ENCODE assay signal across 8 cellular contexts in genomic region chr7:873367-874002, GRCh38. TPM values are rescaled to one million over a fixed set of nuclear protein-coding genes. Genes with fewer than 3 reads are reported as not detected.
DNase-seq lines count a peak whose midpoint lies in the region; ATAC-seq and TF ChIP-seq lines count a peak whose summit lies in the region.

No MANE protein-coding gene starts in this region.

- CTCF ChIA-PET in HEK293T (lab: Yijun Ruan, JAX): interaction anchor here (1.1 to 1.4 kb wide), 4 partner anchors 17 to 87 kb away, joined by 3 to 11 read pairs (median 6); partner anchors contain the start of gene SUN1
- CTCF ChIA-PET in activated CD4-positive, alpha-beta T cell treated with anti-CD3 and anti-CD28 coated beads, Interleukin-2, amount 10 ng/mL, durations not matched to agents 7 days and 5 days (lab: Charles Lee): interaction anchor here (0.7 to 3.5 kb wide), 11 partner anchors 11 to 551 kb away, joined by 3 to 17 read pairs (median 4); no protein-coding TSS in a partner anchor

- no peak overlapping the region for H3K4me3 ChIP-seq in BLaER1 treated with 17β-estradiol and CSF1 and Interleukin-3, amounts not matched to agents 10 nM and 100 nM
- no peak overlapping the region for H3K4me3 ChIP-seq in right lobe of liver

- peaks cover 0 to 4% (median 0%) of the 10 kb centered on the region in 11 experiments; a peak in 2 of 22 replicates for H3K9me3 ChIP-seq in BLaER1 treated with 17β-estradiol and CSF1 and Interleukin-3, amounts not matched to agents 10 nM and 100 nM (replicated peaks in 1 of 11)
- H3K9me3 ChIP-seq in right lobe of liver: no peaks in the 10 kb centered on the region

- H3K4me1 Mint-ChIP-seq in activated CD4-positive, alpha-beta T cell treated with anti-CD3 and anti-CD28 coated beads, Interleukin-2, amount 10 ng/mL, durations not matched to agents 7 days and 5 days: peaks cover 25% of the 10 kb centered on the region
- peaks cover 23% of the 10 kb centered on the region for H3K4me1 Mint-ChIP-seq in dendritic cell treated with granulocyte-macrophage colony-stimulating factor and Interleukin-4, amounts not matched to agents 40 ng/mL and 50 ng/mL, for 4 days (ENCODE audit: low read depth)

- peaks cover 42 to 75% (median 69%) of the 10 kb centered on the region in 11 experiments for H3K36me3 ChIP-seq in BLaER1 treated with 17β-estradiol and CSF1 and Interleukin-3, amounts not matched to agents 10 nM and 100 nM
- H3K36me3 ChIP-seq in right lobe of liver: peaks cover 0 to 24% (median 8%) of the 10 kb centered on the region in 4 donors

- ATAC-seq in right lobe of liver: peak; percentile 70 to 76 (median 74)
- ATAC-seq in HG03139 (IDR thresholded peaks at IDR 0.05; ENCODE audit: unreplicated experiment): no peak

- H3K36me3 Mint-ChIP-seq in activated CD4-positive, alpha-beta T cell treated with anti-CD3 and anti-CD28 coated beads, Interleukin-2, amount 10 ng/mL, durations not matched to agents 7 days and 5 days (ENCODE audit: low read depth): peaks cover 31% of the 10 kb centered on the region
- peaks cover 62% of the 10 kb centered on the region for H3K36me3 Mint-ChIP-seq in dendritic cell treated with granulocyte-macrophage colony-stimulating factor and Interleukin-4, amounts not matched to agents 40 ng/mL and 50 ng/mL, for 4 days (ENCODE audit: low read depth)

- H3K27ac Mint-ChIP-seq in activated CD4-positive, alpha-beta T cell treated with anti-CD3 and anti-CD28 coated beads, Interleukin-2, amount 10 ng/mL, durations not matched to agents 7 days and 5 days: peak overlapping the region; percentile 82
- peak overlapping the region; percentile 50 for H3K27ac Mint-ChIP-seq in dendritic cell treated with granulocyte-macrophage colony-stimulating factor and Interleukin-4, amounts not matched to agents 40 ng/mL and 50 ng/mL, for 4 days

- TF ChIP-seq CTCF in right lobe of liver (IDR thresholded peaks at IDR 0.05): peak; percentile 96 to 99 (median 98)

- H3K9ac ChIP-seq in BLaER1 treated with 17β-estradiol and CSF1 and Interleukin-3, amounts not matched to agents 10 nM and 100 nM: peak overlapping the region in 9 of 11 experiments; percentile 4 to 28 (median 23); a peak in 9 of 22 replicates

- POLR2A ChIA-PET in HEK293T (lab: Yijun Ruan, JAX): interaction anchor here (2.0 kb wide), 1 partner anchor 57 kb away, joined by 6 read pairs; no protein-coding TSS in a partner anchor
- POLR2A ChIA-PET in activated CD4-positive, alpha-beta T cell treated with anti-CD3 and anti-CD28 coated beads, Interleukin-2, amount 10 ng/mL, durations not matched to agents 7 days and 5 days (lab: Charles Lee): no interaction called here

- peaks cover 33 to 49% (median 41%) of the 10 kb centered on the region in 10 experiments for H3K4me1 ChIP-seq in BLaER1 treated with 17β-estradiol and CSF1 and Interleukin-3, amounts not matched to agents 10 nM and 100 nM
- H3K4me1 ChIP-seq in right lobe of liver: peaks cover 0 to 19% (median 8%) of the 10 kb centered on the region in 4 donors

- peak overlapping the region; percentile 43 to 73 (median 61); a peak in 20 of 22 replicates for H3K27ac ChIP-seq in BLaER1 treated with 17β-estradiol and CSF1 and Interleukin-3, amounts not matched to agents 10 nM and 100 nM
- H3K27ac ChIP-seq in right lobe of liver: peak overlapping the region; percentile 50 to 92 (median 60)

- H4K20me1 ChIP-seq in BLaER1 treated with 17β-estradiol and CSF1 and Interleukin-3, amounts not matched to agents 10 nM and 100 nM: peaks cover 7 to 40% (median 14%) of the 10 kb centered on the region in 11 experiments; a peak in 20 of 22 replicates

- peak; percentile 51 for TF ChIP-seq POLR2A in right lobe of liver (IDR thresholded peaks at IDR 0.05)

- H3K4me2 ChIP-seq in BLaER1 treated with 17β-estradiol and CSF1 and Interleukin-3, amounts not matched to agents 10 nM and 100 nM: peak overlapping the region; percentile 3 to 87 (median 39); a peak in 21 of 22 replicates

- DNase-seq in HEK293T (ENCODE audit: extremely low spot score): peak; percentile 87
- DNase-seq in NCI-H748 (lab: John Stamatoyannopoulos, UW; ENCODE audit: unreplicated experiment): peak; percentile 79
- peak; percentile 68 for DNase-seq in activated CD4-positive, alpha-beta T cell treated with anti-CD3 and anti-CD28 coated beads, Interleukin-2, amount 10 ng/mL, durations not matched to agents 7 days and 5 days
- peak; percentile 86 to 91 (median 90) for DNase-seq in right lobe of liver
- peak; percentile 63 to 67 for DNase-seq in stimulated activated CD4-positive, alpha-beta T cell treated with anti-CD3 and anti-CD28 coated beads, Interleukin-4, amount 100 ng/mL, for 4 hours

- 18% methylated on average over 17 of the region's 18 CpGs for WGBS in right lobe of liver (ENCODE audit: insufficient coverage, low coverage, low lambda C conversion rate, missing lambda C conversion rate)

- no peaks in the 10 kb centered on the region for H3K27me3 ChIP-seq in BLaER1 treated with 17β-estradiol and CSF1 and Interleukin-3, amounts not matched to agents 10 nM and 100 nM
- no peaks in the 10 kb centered on the region for H3K27me3 ChIP-seq in right lobe of liver

- intact Hi-C loops in dendritic cell treated with granulocyte-macrophage colony-stimulating factor and Interleukin-4, amounts not matched to agents 40 ng/mL and 50 ng/mL, for 4 days (cut with micrococcal nuclease): loop anchor here (1.0 to 10.0 kb wide), 2 partner anchors 59 to 87 kb away; no protein-coding TSS in a partner anchor
- intact Hi-C loops in right lobe of liver (cut with DNase I): loop anchor here in 1 of 2 donors (5.0 kb wide), 1 partner anchor 86 kb away; no protein-coding TSS in a partner anchor

- H3K4me3 Mint-ChIP-seq in activated CD4-positive, alpha-beta T cell treated with anti-CD3 and anti-CD28 coated beads, Interleukin-2, amount 10 ng/mL, durations not matched to agents 7 days and 5 days: no peak overlapping the region
- H3K4me3 Mint-ChIP-seq in dendritic cell treated with granulocyte-macrophage colony-stimulating factor and Interleukin-4, amounts not matched to agents 40 ng/mL and 50 ng/mL, for 4 days: no peak overlapping the region

- no peaks in the 10 kb centered on the region for H3K27me3 Mint-ChIP-seq in activated CD4-positive, alpha-beta T cell treated with anti-CD3 and anti-CD28 coated beads, Interleukin-2, amount 10 ng/mL, durations not matched to agents 7 days and 5 days
- no peaks in the 10 kb centered on the region for H3K27me3 Mint-ChIP-seq in dendritic cell treated with granulocyte-macrophage colony-stimulating factor and Interleukin-4, amounts not matched to agents 40 ng/mL and 50 ng/mL, for 4 days

- H3K9me3 Mint-ChIP-seq in activated CD4-positive, alpha-beta T cell treated with anti-CD3 and anti-CD28 coated beads, Interleukin-2, amount 10 ng/mL, durations not matched to agents 7 days and 5 days: no peaks in the 10 kb centered on the region
- H3K9me3 Mint-ChIP-seq in dendritic cell treated with granulocyte-macrophage colony-stimulating factor and Interleukin-4, amounts not matched to agents 40 ng/mL and 50 ng/mL, for 4 days: no peaks in the 10 kb centered on the region

TF ChIP-seq in HEK293T, 16 proteins besides CTCF, POLR2A, EP300 and RAD21:
- TF ChIP-seq HDGF (IDR thresholded peaks at IDR 0.05; ENCODE audit: borderline replicate concordance) (peak; percentile 75; the same call in 1 of the 2 replicates), FOXK2 (IDR thresholded peaks at IDR 0.05) (peak; percentile 63; the same call in 1 of the 2 replicates), L3MBTL2 (conservative IDR thresholded peaks at IDR 0.05) (peak; percentile 91), ZNF384 (IDR thresholded peaks at IDR 0.05) (no peak)

RNA-seq across cellular contexts. Expression of gene GET4, which starts 2.9 kb away (rescaled TPM):
- 10 to 100 TPM; 32.1 to 36.3 TPM for total RNA-seq in activated CD4-positive, alpha-beta T cell treated with anti-CD3 and anti-CD28 coated beads, Interleukin-2, amount 10 ng/mL, durations not matched to agents 7 days and 5 days
- 10 to 100 TPM; 15.6 to 38.3 (median 28.3) TPM for total RNA-seq in right lobe of liver

RNA-seq across cellular contexts. Expression of gene SUN1, which starts 41.2 kb away (rescaled TPM):
- total RNA-seq in activated CD4-positive, alpha-beta T cell treated with anti-CD3 and anti-CD28 coated beads, Interleukin-2, amount 10 ng/mL, durations not matched to agents 7 days and 5 days: 10 to 100 TPM; 76.8 to 78.5 TPM
- 10 to 100 TPM; 33.4 to 54.0 (median 48.7) TPM for total RNA-seq in right lobe of liver
